Comparison of ENCODE assay signal across 7 cellular contexts in genomic region chr1:18922319-18922726, GRCh38. TPM values are rescaled to one million over a fixed set of nuclear protein-coding genes. Genes with fewer than 3 reads are reported as not detected.
DNase-seq lines count a peak whose midpoint lies in the region; ATAC-seq and TF ChIP-seq lines count a peak whose summit lies in the region.

No MANE protein-coding gene starts in this region.

- H3K27me3 ChIP-seq in breast epithelium (no peaks in the 10 kb centered on the region), layer of hippocampus (ENCODE audit: control insufficient read depth, insufficient read depth, low read length) (no peaks in the 10 kb centered on the region)

- no peaks in the 10 kb centered on the region for H3K27me3 Mint-ChIP-seq in T-cell

- peak overlapping the region in 1 of 2 donors; percentile 63 for H3K27ac Mint-ChIP-seq in T-cell

- POLR2A ChIA-PET in T-cell (lab: Charles Lee): no interaction called here

- intact Hi-C loops in breast epithelium (cut with DNase I; ENCODE audit: low total_unique reads): no loop called here

- no peaks in the 10 kb centered on the region for H3K9me3 ChIP-seq in breast epithelium

- H3K27ac ChIP-seq in breast epithelium: peak overlapping the region; percentile 81 to 82
- H3K27ac ChIP-seq in layer of hippocampus (ENCODE audit: low read depth, low read length): peak overlapping the region; percentile 96
- peak overlapping the region; percentile 88 for H3K27ac ChIP-seq in substantia nigra (ENCODE audit: low read depth, low read length, poor library complexity, severe bottlenecking)

- H3K4me1 Mint-ChIP-seq in T-cell: peaks cover 42 to 56% (median 55%) of the 10 kb centered on the region in 3 donors

- H3K36me3 Mint-ChIP-seq in T-cell: peaks cover 13% of the 10 kb centered on the region

- peaks cover 20 to 22% of the 10 kb centered on the region in 2 donors for H3K4me1 ChIP-seq in breast epithelium

- no peaks in the 10 kb centered on the region for H3K36me3 ChIP-seq in breast epithelium

- TF ChIP-seq POLR2A in breast epithelium (IDR thresholded peaks at IDR 0.05): no peak

- CTCF ChIA-PET in T-cell (lab: Charles Lee): no interaction called here

- H3K9me3 Mint-ChIP-seq in T-cell: no peaks in the 10 kb centered on the region

- H3K4me3 ChIP-seq in breast epithelium: peak overlapping the region in 1 of 3 donors; percentile 38

- DNase-seq in M059J (ENCODE audit: low read depth) (peak; percentile 89), breast epithelium (ENCODE audit: low spot score in 2 of 2) (peak; percentile 63 to 78), substantia nigra (lab: John Stamatoyannopoulos, UW) (peak in 37 of 49 donors; percentile 21 to 91 (median 63)), T-cell (no peak)

- no peak overlapping the region for H3K4me3 Mint-ChIP-seq in T-cell

- ATAC-seq in T-cell (replicated peaks in 1 of 4) (no peak), GM18867 (IDR thresholded peaks at IDR 0.05; ENCODE audit: unreplicated experiment) (no peak), HG03378 (IDR thresholded peaks at IDR 0.05; ENCODE audit: unreplicated experiment) (no peak)

- TF ChIP-seq CTCF in breast epithelium (IDR thresholded peaks at IDR 0.05): peak; percentile 22 to 33 (median 31)

RNA-seq across cellular contexts. Expression of gene ALDH4A1, which starts 20.0 kb away (rescaled TPM):
- 5.8 and 14.8 TPM in 2 replicates for total RNA-seq in M059J (2014; rRNA removed; shearing (Covaris generic))
- total RNA-seq in breast epithelium (10 to 100 TPM; 15.7 to 81.0 (median 23.7) TPM), T-cell (1 to 10 TPM in 4 of 5 donors, under 1 TPM in 1; 0.85 to 2.8 (median 2.2) TPM)

RNA-seq across cellular contexts. Expression of gene IFFO2, which starts 34.2 kb away (rescaled TPM):
- 6.7 and 13.2 TPM in 2 replicates for total RNA-seq in M059J (2014; rRNA removed; shearing (Covaris generic))
- total RNA-seq in breast epithelium (10 to 100 TPM in 2 of 3 donors, 1 to 10 TPM in 1; 5.8 to 35.3 (median 34.4) TPM), T-cell (10 to 100 TPM; 36.0 to 76.2 (median 37.7) TPM)

Comparison
In these comparisons a context has a peak if more than half of its experiments do, and no peak if none do; other contexts are left out.
1. DNase-seq: peak in M059J (single experiment), breast epithelium (2 of 2) and substantia nigra (37 of 49); none in T-cell (0 of 34).
2. Peak in every context shown above with its lines, with median percentiles within 50 percentile points of each other: H3K27ac ChIP-seq.